ENCODE assay signal across 9 cellular contexts in genomic region chr15:40939909-40940801, GRCh38. TPM values are rescaled to one million over a fixed set of nuclear protein-coding genes. Genes with fewer than 3 reads are reported as not detected.
DNase-seq lines count a peak whose midpoint lies in the region; ATAC-seq and TF ChIP-seq lines count a peak whose summit lies in the region.
"Had no signal": no experiment of that assay in that cellular context is flagged by ENCODE, and none has a peak within 500 bp of the region (broad histone marks: within the 10 kb centered on the region; RNA-seq: fewer than 3 reads in every experiment).

No MANE protein-coding gene starts in this region.

- H3K27me3 ChIP-seq in CD4-positive, alpha-beta memory T cell (ENCODE audit: insufficient read depth, low read length): no peaks in the 10 kb centered on the region
- H3K27me3 ChIP-seq in IMR-90 (ENCODE audit: control insufficient read depth, insufficient read depth, low read length): no peaks in the 10 kb centered on the region
- peaks cover 46% of the 10 kb centered on the region for H3K27me3 ChIP-seq in neural progenitor cell

- 0 out of 2 replicates have a peak overlapping the region, but pooled peaks have one; percentile 44 for H3K56ac ChIP-seq in IMR-90 (ENCODE audit: extremely low read depth, insufficient read depth, low read length)

- H3K9ac ChIP-seq in IMR-90 (ENCODE audit: low read depth, low read length) (no peak overlapping the region), neural progenitor cell (no peak overlapping the region)

- peak overlapping the region; percentile 78 for H2BK120ac ChIP-seq in IMR-90 (ENCODE audit: low read depth, low read length)

- H3K4me1 Mint-ChIP-seq in CD4-positive, alpha-beta memory T cell: peaks cover 13 to 40% (median 29%) of the 10 kb centered on the region in 4 donors
- H3K4me1 Mint-ChIP-seq in dendritic cell treated with granulocyte-macrophage colony-stimulating factor and Interleukin-4, amounts not matched to agents 40 ng/mL and 50 ng/mL, for 4 days (ENCODE audit: low read depth): peaks cover 48% of the 10 kb centered on the region
- peaks cover 31% of the 10 kb centered on the region for H3K4me1 Mint-ChIP-seq in neural progenitor cell

- TF ChIP-seq CTCF in IMR-90 (conservative IDR thresholded peaks at IDR 0.05; ENCODE audit: low read depth, low read length) (no peak), neural progenitor cell (IDR thresholded peaks at IDR 0.05) (no peak)

- BruUV-seq in IMR-90 (replicated peaks; lab: Mats Ljungman, UMichigan): no TSS peak

- H2AK5ac ChIP-seq in IMR-90 (ENCODE audit: low read depth, low read length): peak overlapping the region; percentile 84

- CTCF ChIA-PET in CD4-positive, alpha-beta memory T cell (lab: Charles Lee; ENCODE audit: partially characterized antibody): interaction anchor here (0.6 to 6.4 kb wide), 11 partner anchors 9 to 397 kb away, joined by 3 to 54 read pairs (median 6); partner anchors contain the start of genes CHAC1, CHP1, DLL4 and VPS18
- CTCF ChIA-PET in IMR-90 (lab: Yijun Ruan, JAX): interaction anchor here (0.6 to 3.6 kb wide), 6 partner anchors 10 to 245 kb away, joined by 3 to 39 read pairs (median 9); partner anchors contain the start of gene CHAC1

- peak overlapping the region; percentile 82 for H3K14ac ChIP-seq in IMR-90 (replicated peaks; ENCODE audit: low read depth, low read length)

- H3K9me1 ChIP-seq in IMR-90 (ENCODE audit: insufficient read depth, low read length): peaks cover 21% of the 10 kb centered on the region

- peak overlapping the region; percentile 96 for H2AK9ac ChIP-seq in IMR-90 (replicated peaks; ENCODE audit: low read depth, low read length, poor library complexity)

- WGBS in IMR-90 (ENCODE audit: extremely low coverage in 2 of 2, insufficient read length in 1 of 2), 2 experiments: 68% methylated on average over 9 of the region's 17 CpGs; no CpG with 5 or more reads in 1 of the 2 experiments

- H3K79me1 ChIP-seq in IMR-90 (ENCODE audit: low read depth in 1 of 2, low read length in 2 of 2): peaks cover 14 to 50% of the 10 kb centered on the region in 2 experiments; a peak in 3 of 4 replicates

- no peaks in the 10 kb centered on the region for H3K36me3 Mint-ChIP-seq in CD4-positive, alpha-beta memory T cell
- no peaks in the 10 kb centered on the region for H3K36me3 Mint-ChIP-seq in dendritic cell treated with granulocyte-macrophage colony-stimulating factor and Interleukin-4, amounts not matched to agents 40 ng/mL and 50 ng/mL, for 4 days (ENCODE audit: low read depth)
- H3K36me3 Mint-ChIP-seq in neural progenitor cell: no peaks in the 10 kb centered on the region

- no peaks in the 10 kb centered on the region for H3K79me2 ChIP-seq in neural progenitor cell (ENCODE audit: low read depth)

- peaks cover 27% of the 10 kb centered on the region for H3K4me1 ChIP-seq in CD4-positive, alpha-beta memory T cell (ENCODE audit: insufficient read depth, low read length)
- peaks cover 21% of the 10 kb centered on the region for H3K4me1 ChIP-seq in IMR-90 (ENCODE audit: control insufficient read depth, insufficient read depth, low read length)
- peaks cover 13% of the 10 kb centered on the region for H3K4me1 ChIP-seq in neural progenitor cell

- H3K27ac Mint-ChIP-seq in CD4-positive, alpha-beta memory T cell: peak overlapping the region; percentile 64 to 90 (median 83)
- H3K27ac Mint-ChIP-seq in dendritic cell treated with granulocyte-macrophage colony-stimulating factor and Interleukin-4, amounts not matched to agents 40 ng/mL and 50 ng/mL, for 4 days: peak overlapping the region; percentile 83
- H3K27ac Mint-ChIP-seq in neural progenitor cell: peak overlapping the region; percentile 42

- H2BK15ac ChIP-seq in IMR-90 (ENCODE audit: low read depth, low read length): peak overlapping the region; percentile 69; the same call in 2 of the 3 replicates

- H4K20me1 ChIP-seq in IMR-90 (ENCODE audit: insufficient read depth, low read length) (peaks cover 7% of the 10 kb centered on the region; the same call in 1 of the 2 replicates), neural progenitor cell (ENCODE audit: low read depth) (no peaks in the 10 kb centered on the region)

- no peaks in the 10 kb centered on the region for H3K36me3 ChIP-seq in CD4-positive, alpha-beta memory T cell (ENCODE audit: insufficient read depth, low read length)
- H3K36me3 ChIP-seq in IMR-90 (ENCODE audit: control insufficient read depth, insufficient read depth, low read length) (peaks cover 9% of the 10 kb centered on the region), neural progenitor cell (no peaks in the 10 kb centered on the region)

- peak overlapping the region; percentile 75 to 96 for H4K8ac ChIP-seq in IMR-90 (ENCODE audit: low read depth in 2 of 2, low read length in 2 of 2)

- no peak overlapping the region for H3K18ac ChIP-seq in IMR-90 (ENCODE audit: low read depth, low read length)

- intact Hi-C loops in CD4-positive, alpha-beta memory T cell (cut with micrococcal nuclease): loop anchor here (1.0 to 5.0 kb wide), 3 partner anchors 12 to 177 kb away; partner anchors contain the start of gene INO80
- intact Hi-C loops in IMR-90 (cut with micrococcal nuclease): loop anchor here (5.0 kb wide), 1 partner anchor 82 kb away; no protein-coding TSS in a partner anchor
- intact Hi-C loops in dendritic cell treated with granulocyte-macrophage colony-stimulating factor and Interleukin-4, amounts not matched to agents 40 ng/mL and 50 ng/mL, for 4 days (cut with micrococcal nuclease): loop anchor here (5.0 kb wide), 1 partner anchor 33 kb away; no protein-coding TSS in a partner anchor

- TF ChIP-seq RAD21 in IMR-90 (IDR thresholded peaks at IDR 0.05; ENCODE audit: low read length): no peak

- H2AFZ ChIP-seq in IMR-90 (replicated peaks; ENCODE audit: low read length, poor library complexity) (peak overlapping the region; percentile 80), neural progenitor cell (replicated peaks) (no peak overlapping the region)

- peak overlapping the region; percentile 15 for H2BK5ac ChIP-seq in IMR-90 (ENCODE audit: low read depth, low read length, poor library complexity, severe bottlenecking)

- H3K9me3 ChIP-seq in CD4-positive, alpha-beta memory T cell (ENCODE audit: control insufficient read depth in 1 of 2, low read length in 2 of 2): no peaks in the 10 kb centered on the region
- H3K9me3 ChIP-seq in IMR-90 (ENCODE audit: control insufficient read depth, insufficient read depth, low read length): no peaks in the 10 kb centered on the region
- no peaks in the 10 kb centered on the region for H3K9me3 ChIP-seq in neural progenitor cell (ENCODE audit: low read depth)

- DNase-seq in CD4-positive, alpha-beta memory T cell: no peak
- DNase-seq in IMR-90 (no peak), neural progenitor cell (ENCODE audit: low spot score) (no peak), NCI-H82 (lab: John Stamatoyannopoulos, UW) (no peak)
- DNase-seq in activated CD4-positive, CD25-positive, alpha-beta regulatory T cell (lab: John Stamatoyannopoulos, UW): no peak
- DNase-seq: kidney glomerular epithelial cell had no signal

- POLR2A ChIA-PET in CD4-positive, alpha-beta memory T cell (lab: Charles Lee; ENCODE audit: partially characterized antibody): interaction anchor here (0.9 to 4.7 kb wide), 5 partner anchors 9 to 36 kb away, joined by 3 to 44 read pairs (median 27); partner anchors contain the start of genes CHAC1 and DLL4
- POLR2A ChIA-PET in IMR-90 (lab: Charles Lee; ENCODE audit: unreplicated experiment): interaction anchor here (0.6 kb wide), 1 partner anchor 21 kb away, joined by 3 read pairs; no protein-coding TSS in a partner anchor

- no peaks in the 10 kb centered on the region for H3K9me3 Mint-ChIP-seq in CD4-positive, alpha-beta memory T cell
- H3K9me3 Mint-ChIP-seq in dendritic cell treated with granulocyte-macrophage colony-stimulating factor and Interleukin-4, amounts not matched to agents 40 ng/mL and 50 ng/mL, for 4 days: no peaks in the 10 kb centered on the region
- H3K9me3 Mint-ChIP-seq in neural progenitor cell: no peaks in the 10 kb centered on the region

- ATAC-seq in IMR-90 (ENCODE audit: low read depth) (no peak), GM18858 (IDR thresholded peaks at IDR 0.05; ENCODE audit: unreplicated experiment) (no peak), GM19023 (IDR thresholded peaks at IDR 0.05; ENCODE audit: unreplicated experiment) (no peak)

- no peak overlapping the region for H3K4me3 ChIP-seq in CD4-positive, alpha-beta memory T cell (ENCODE audit: low read length in 2 of 2)
- H3K4me3 ChIP-seq in IMR-90 (ENCODE audit: insufficient read depth, low read depth, low read length) (no peak overlapping the region), neural progenitor cell (no peak overlapping the region)

- in situ Hi-C loops in IMR-90 (cut with MboI; ENCODE audit: low sequenced_read_pairs): loop anchor here (5.0 kb wide), 1 partner anchor 82 kb away; no protein-coding TSS in a partner anchor

- peak overlapping the region; percentile 88 for H4K91ac ChIP-seq in IMR-90 (ENCODE audit: insufficient read depth, low read depth, low read length)

- 0 out of 2 replicates have a peak overlapping the region, but pooled peaks have one; percentile 7 for H3K23ac ChIP-seq in IMR-90 (ENCODE audit: low read depth, low read length)

- H4K5ac ChIP-seq in IMR-90 (ENCODE audit: low read depth, low read length): peak overlapping the region; percentile 72

- no peak overlapping the region for H3K27ac ChIP-seq in CD4-positive, alpha-beta memory T cell (ENCODE audit: low read depth, low read length)
- H3K27ac ChIP-seq in IMR-90 (ENCODE audit: insufficient read depth, low read length) (peak overlapping the region; percentile 25; the same call in 1 of the 2 replicates), neural progenitor cell (no peak overlapping the region)

- peaks cover 23% of the 10 kb centered on the region for H3F3A ChIP-seq in neural progenitor cell (ENCODE audit: low read depth)

- no peak for TF ChIP-seq POLR2A in IMR-90 (IDR thresholded peaks at IDR 0.05; ENCODE audit: low read depth, low read length)

- H2BK20ac ChIP-seq in IMR-90 (ENCODE audit: low read depth, low read length): peak overlapping the region; percentile 38; the same call in 1 of the 2 replicates

- peak overlapping the region; percentile 87 for H3K4ac ChIP-seq in IMR-90 (ENCODE audit: low read depth, low read length)

- H3K4me2 ChIP-seq in IMR-90 (ENCODE audit: low read depth, low read length): no peak overlapping the region
- H3K4me2 ChIP-seq in neural progenitor cell: no peak overlapping the region

- peak overlapping the region; percentile 4 to 83 (median 43) for H3K4me3 Mint-ChIP-seq in CD4-positive, alpha-beta memory T cell
- peak overlapping the region; percentile 59 for H3K4me3 Mint-ChIP-seq in dendritic cell treated with granulocyte-macrophage colony-stimulating factor and Interleukin-4, amounts not matched to agents 40 ng/mL and 50 ng/mL, for 4 days
- H3K4me3 Mint-ChIP-seq in neural progenitor cell: peak overlapping the region; percentile 30

- H3K27me3 Mint-ChIP-seq in CD4-positive, alpha-beta memory T cell: no peaks in the 10 kb centered on the region
- H3K27me3 Mint-ChIP-seq in dendritic cell treated with granulocyte-macrophage colony-stimulating factor and Interleukin-4, amounts not matched to agents 40 ng/mL and 50 ng/mL, for 4 days: peaks cover 17% of the 10 kb centered on the region
- peaks cover 18% of the 10 kb centered on the region for H3K27me3 Mint-ChIP-seq in neural progenitor cell (ENCODE audit: insufficient read depth, low read depth)

- dilution Hi-C loops in IMR-90 (cut with HindIII; ENCODE audit: low sequenced_read_pairs, unreplicated experiment): no loop called here

RNA-seq across cellular contexts. Expression of gene DLL4, which starts 11.0 kb away (rescaled TPM):
- total RNA-seq in CD4-positive, alpha-beta memory T cell: not detected
- polyA plus RNA-seq in CD4-positive, alpha-beta memory T cell: not detected
- 1.7 and 1.8 TPM in 2 replicates for total RNA-seq in IMR-90 (2012; rRNA removed)
- 3.4 and 3.6 TPM in 2 replicates for polyA plus RNA-seq in IMR-90 (2012; rRNA removed)
- 2.3 and 2.9 TPM in 2 replicates for polyA plus RNA-seq in IMR-90 (2012; cell fraction: cytosol; rRNA removed)
- 2.4 and 5.1 TPM in 2 replicates for polyA plus RNA-seq in IMR-90 (2012; cell fraction: nucleus; rRNA removed; ENCODE audit: low replicate concordance)
- total RNA-seq in neural progenitor cell (ENCODE audit: low replicate concordance): 0.12 TPM in 1 of 2 replicates, not detected in the other

RNA-seq across cellular contexts. Expression of gene CHAC1, which starts 13.1 kb away (rescaled TPM):
- total RNA-seq in CD4-positive, alpha-beta memory T cell: 1 to 10 TPM; 1.2 TPM
- polyA plus RNA-seq in CD4-positive, alpha-beta memory T cell: under 1 TPM; 0.24 to 0.43 TPM
- total RNA-seq in IMR-90 (2012; rRNA removed) (41.9 and 51.3 TPM in 2 replicates), neural progenitor cell (ENCODE audit: low replicate concordance) (2.4 and 4.8 TPM in 2 replicates)
- polyA plus RNA-seq in IMR-90 (2012; rRNA removed): 72.5 and 77.8 TPM in 2 replicates
- polyA plus RNA-seq in IMR-90 (2012; cell fraction: cytosol; rRNA removed): 40.3 and 108 TPM in 2 replicates
- polyA plus RNA-seq in IMR-90 (2012; cell fraction: nucleus; rRNA removed; ENCODE audit: low replicate concordance): 31.6 and 74.8 TPM in 2 replicates

RNA-seq across cellular contexts. Expression of gene VPS18, which starts 45.9 kb away (rescaled TPM):
- 10 to 100 TPM; 18.4 to 20.3 TPM for total RNA-seq in CD4-positive, alpha-beta memory T cell
- polyA plus RNA-seq in CD4-positive, alpha-beta memory T cell: 10 to 100 TPM; 14.6 to 21.6 TPM
- total RNA-seq in IMR-90 (2012; rRNA removed) (30.0 and 32.3 TPM in 2 replicates), neural progenitor cell (ENCODE audit: low replicate concordance) (8.0 and 22.2 TPM in 2 replicates)
- 19.3 and 20.8 TPM in 2 replicates for polyA plus RNA-seq in IMR-90 (2012; rRNA removed)
- 15.0 and 19.5 TPM in 2 replicates for polyA plus RNA-seq in IMR-90 (2012; cell fraction: cytosol; rRNA removed)
- 15.5 and 29.3 TPM in 2 replicates for polyA plus RNA-seq in IMR-90 (2012; cell fraction: nucleus; rRNA removed; ENCODE audit: low replicate concordance)
